Comparison of ENCODE assay signal across 1 cellular context in the genomic region with DNA sequence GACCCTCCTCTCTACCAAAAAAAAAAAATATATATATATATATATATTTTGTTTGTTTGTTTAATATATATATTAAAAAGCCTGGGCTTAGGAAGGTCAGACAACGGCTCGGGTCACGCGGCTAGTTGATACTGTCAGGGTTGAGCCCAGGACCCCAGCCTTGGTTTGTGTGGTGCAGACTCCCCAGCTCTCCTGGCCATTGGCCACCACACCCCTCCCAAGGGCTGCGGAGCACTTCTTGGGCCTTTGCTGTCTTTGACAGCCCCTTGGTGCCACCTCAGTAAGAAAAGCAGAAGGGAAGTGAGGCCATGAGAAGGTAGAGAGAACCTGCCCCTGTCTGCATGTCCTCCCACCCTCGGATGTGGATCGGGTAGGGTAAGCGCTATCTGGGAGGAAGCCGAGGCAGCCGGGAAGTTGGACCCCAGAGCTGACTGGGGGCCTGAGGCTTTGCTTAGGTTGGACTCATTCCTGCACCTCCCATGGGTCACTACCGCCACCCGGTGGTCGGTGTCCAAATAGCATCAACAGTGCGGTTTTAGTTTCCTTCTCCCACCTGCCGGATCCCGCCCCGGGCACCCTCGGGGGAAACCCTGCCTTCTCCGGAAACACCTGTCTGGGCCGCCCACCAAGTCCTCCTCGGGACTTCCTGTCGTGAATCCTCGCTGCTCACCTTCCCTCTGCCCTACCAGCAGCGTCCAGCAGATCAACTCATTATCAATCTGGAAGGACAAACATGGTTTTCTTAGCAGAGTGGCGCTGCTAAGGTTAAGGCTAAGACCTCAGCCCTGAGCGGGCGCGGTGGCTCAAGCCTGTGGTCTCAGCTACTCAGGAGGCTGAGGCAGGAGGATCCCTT.
A peak's percentile ranks its signal among the peaks of the same experiment; 100 is the strongest.
TF ChIP-seq lines count a peak whose summit lies in the region.

No MANE protein-coding gene starts in this region.

TF ChIP-seq in HepG2, 621 proteins besides CTCF, POLR2A, EP300 and RAD21 (continues in another document):
- TF ChIP-seq, protein P1, sequence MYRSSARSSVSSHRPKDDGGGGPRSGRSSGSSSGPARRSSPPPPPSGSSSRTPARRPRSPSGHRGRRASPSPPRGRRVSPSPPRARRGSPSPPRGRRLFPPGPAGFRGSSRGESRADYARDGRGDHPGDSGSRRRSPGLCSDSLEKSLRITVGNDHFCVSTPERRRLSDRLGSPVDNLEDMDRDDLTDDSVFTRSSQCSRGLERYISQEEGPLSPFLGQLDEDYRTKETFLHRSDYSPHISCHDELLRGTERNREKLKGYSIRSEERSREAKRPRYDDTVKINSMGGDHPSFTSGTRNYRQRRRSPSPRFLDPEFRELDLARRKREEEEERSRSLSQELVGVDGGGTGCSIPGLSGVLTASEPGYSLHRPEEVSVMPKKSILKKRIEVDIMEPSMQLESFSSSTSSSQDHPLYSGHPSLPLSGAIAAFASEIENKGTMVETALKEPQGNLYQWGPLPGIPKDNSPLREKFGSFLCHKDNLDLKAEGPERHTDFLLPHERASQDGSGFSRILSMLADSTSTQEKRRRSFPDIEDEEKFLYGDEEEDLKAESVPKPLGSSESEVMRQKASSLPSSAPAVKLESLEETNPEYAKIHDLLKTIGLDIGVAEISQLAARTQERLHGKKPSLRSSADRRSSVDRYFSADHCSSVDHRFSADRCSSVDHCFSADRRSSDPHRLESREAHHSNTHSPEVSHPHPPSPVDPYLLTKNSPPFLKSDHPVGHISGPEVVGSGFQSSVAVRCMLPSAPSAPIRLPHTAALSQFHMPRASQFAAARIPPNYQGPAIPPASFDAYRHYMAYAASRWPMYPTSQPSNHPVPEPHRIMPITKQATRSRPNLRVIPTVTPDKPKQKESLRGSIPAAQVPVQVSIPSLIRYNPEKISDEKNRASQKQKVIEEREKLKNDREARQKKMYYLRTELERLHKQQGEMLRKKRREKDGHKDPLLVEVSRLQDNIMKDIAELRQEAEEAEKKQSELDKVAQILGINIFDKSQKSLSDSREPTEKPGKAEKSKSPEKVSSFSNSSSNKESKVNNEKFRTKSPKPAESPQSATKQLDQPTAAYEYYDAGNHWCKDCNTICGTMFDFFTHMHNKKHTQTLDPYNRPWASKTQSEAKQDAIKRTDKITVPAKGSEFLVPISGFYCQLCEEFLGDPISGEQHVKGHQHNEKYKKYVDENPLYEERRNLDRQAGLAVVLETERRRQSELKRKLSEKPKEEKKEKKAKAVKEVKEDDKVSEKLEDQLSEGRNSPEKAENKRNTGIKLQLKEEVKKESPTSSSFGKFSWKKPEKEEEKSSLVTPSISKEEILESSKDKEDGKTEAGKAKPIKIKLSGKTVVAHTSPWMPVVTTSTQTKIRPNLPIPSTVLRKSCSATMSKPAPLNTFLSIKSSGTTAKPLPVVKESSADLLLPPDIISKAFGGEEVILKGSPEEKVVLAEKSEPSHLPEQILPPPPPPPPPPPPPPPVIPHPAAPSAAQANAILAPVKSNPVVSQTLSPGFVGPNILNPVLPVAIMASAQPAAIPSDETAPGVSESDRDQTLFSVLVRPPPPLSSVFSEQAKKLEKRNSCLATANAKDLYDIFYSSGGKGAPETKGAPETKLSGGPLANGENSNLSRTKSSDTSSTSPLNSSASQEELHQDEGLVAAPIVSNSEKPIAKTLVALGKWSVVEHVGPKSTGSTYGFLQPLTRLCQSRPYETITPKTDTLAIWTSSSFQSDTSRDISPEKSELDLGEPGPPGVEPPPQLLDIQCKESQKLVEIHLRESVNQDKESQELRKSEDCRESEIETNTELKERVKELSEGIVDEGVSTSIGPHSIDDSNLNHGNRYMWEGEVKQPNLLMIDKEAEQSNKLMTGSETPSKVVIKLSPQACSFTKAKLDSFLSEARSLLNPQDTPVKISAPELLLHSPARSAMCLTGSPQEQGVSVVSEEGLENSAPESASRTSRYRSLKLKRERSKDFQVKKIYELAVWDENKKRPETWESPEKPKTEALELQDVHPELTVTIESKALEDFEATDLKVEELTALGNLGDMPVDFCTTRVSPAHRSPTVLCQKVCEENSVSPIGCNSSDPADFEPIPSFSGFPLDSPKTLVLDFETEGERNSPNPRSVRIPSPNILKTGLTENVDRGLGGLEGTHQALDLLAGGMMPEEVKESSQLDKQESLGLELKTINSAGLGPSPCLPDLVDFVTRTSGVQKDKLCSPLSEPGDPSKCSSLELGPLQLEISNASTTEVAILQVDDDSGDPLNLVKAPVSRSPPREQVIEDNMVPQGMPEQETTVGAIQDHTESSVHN (CRISPR knock-in tag; IDR thresholded peaks at IDR 0.05) = no peak
- TF ChIP-seq, protein P2, sequence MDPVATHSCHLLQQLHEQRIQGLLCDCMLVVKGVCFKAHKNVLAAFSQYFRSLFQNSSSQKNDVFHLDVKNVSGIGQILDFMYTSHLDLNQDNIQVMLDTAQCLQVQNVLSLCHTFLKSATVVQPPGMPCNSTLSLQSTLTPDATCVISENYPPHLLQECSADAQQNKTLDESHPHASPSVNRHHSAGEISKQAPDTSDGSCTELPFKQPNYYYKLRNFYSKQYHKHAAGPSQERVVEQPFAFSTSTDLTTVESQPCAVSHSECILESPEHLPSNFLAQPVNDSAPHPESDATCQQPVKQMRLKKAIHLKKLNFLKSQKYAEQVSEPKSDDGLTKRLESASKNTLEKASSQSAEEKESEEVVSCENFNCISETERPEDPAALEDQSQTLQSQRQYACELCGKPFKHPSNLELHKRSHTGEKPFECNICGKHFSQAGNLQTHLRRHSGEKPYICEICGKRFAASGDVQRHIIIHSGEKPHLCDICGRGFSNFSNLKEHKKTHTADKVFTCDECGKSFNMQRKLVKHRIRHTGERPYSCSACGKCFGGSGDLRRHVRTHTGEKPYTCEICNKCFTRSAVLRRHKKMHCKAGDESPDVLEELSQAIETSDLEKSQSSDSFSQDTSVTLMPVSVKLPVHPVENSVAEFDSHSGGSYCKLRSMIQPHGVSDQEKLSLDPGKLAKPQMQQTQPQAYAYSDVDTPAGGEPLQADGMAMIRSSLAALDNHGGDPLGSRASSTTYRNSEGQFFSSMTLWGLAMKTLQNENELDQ (CRISPR knock-in tag; IDR thresholded peaks at IDR 0.05; ENCODE audit: borderline replicate concordance) = no peak
- TF ChIP-seq ZC3H4 (CRISPR knock-in tag; IDR thresholded peaks at IDR 0.05; ENCODE audit: borderline replicate concordance) = no peak
- TF ChIP-seq, protein P3, sequence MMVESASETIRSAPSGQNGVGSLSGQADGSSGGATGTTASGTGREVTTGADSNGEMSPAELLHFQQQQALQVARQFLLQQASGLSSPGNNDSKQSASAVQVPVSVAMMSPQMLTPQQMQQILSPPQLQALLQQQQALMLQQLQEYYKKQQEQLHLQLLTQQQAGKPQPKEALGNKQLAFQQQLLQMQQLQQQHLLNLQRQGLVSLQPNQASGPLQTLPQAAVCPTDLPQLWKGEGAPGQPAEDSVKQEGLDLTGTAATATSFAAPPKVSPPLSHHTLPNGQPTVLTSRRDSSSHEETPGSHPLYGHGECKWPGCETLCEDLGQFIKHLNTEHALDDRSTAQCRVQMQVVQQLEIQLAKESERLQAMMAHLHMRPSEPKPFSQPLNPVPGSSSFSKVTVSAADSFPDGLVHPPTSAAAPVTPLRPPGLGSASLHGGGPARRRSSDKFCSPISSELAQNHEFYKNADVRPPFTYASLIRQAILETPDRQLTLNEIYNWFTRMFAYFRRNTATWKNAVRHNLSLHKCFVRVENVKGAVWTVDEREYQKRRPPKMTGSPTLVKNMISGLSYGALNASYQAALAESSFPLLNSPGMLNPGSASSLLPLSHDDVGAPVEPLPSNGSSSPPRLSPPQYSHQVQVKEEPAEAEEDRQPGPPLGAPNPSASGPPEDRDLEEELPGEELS (CRISPR knock-in tag; IDR thresholded peaks at IDR 0.05) = no peak
- TF ChIP-seq, protein P4, sequence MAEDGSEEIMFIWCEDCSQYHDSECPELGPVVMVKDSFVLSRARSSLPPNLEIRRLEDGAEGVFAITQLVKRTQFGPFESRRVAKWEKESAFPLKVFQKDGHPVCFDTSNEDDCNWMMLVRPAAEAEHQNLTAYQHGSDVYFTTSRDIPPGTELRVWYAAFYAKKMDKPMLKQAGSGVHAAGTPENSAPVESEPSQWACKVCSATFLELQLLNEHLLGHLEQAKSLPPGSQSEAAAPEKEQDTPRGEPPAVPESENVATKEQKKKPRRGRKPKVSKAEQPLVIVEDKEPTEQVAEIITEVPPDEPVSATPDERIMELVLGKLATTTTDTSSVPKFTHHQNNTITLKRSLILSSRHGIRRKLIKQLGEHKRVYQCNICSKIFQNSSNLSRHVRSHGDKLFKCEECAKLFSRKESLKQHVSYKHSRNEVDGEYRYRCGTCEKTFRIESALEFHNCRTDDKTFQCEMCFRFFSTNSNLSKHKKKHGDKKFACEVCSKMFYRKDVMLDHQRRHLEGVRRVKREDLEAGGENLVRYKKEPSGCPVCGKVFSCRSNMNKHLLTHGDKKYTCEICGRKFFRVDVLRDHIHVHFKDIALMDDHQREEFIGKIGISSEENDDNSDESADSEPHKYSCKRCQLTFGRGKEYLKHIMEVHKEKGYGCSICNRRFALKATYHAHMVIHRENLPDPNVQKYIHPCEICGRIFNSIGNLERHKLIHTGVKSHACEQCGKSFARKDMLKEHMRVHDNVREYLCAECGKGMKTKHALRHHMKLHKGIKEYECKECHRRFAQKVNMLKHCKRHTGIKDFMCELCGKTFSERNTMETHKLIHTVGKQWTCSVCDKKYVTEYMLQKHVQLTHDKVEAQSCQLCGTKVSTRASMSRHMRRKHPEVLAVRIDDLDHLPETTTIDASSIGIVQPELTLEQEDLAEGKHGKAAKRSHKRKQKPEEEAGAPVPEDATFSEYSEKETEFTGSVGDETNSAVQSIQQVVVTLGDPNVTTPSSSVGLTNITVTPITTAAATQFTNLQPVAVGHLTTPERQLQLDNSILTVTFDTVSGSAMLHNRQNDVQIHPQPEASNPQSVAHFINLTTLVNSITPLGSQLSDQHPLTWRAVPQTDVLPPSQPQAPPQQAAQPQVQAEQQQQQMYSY (CRISPR knock-in tag; IDR thresholded peaks at IDR 0.05) = no peak
- 0 out of 2 replicates have a peak, but pooled peaks have one; percentile 38 for TF ChIP-seq HOXA5 (CRISPR knock-in tag; IDR thresholded peaks at IDR 0.05)
- TF ChIP-seq, protein P5, sequence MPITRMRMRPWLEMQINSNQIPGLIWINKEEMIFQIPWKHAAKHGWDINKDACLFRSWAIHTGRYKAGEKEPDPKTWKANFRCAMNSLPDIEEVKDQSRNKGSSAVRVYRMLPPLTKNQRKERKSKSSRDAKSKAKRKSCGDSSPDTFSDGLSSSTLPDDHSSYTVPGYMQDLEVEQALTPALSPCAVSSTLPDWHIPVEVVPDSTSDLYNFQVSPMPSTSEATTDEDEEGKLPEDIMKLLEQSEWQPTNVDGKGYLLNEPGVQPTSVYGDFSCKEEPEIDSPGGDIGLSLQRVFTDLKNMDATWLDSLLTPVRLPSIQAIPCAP (CRISPR knock-in tag; IDR thresholded peaks at IDR 0.05; ENCODE audit: low read depth) = no peak
- peak; percentile 82 for TF ChIP-seq SMC3 (IDR thresholded peaks at IDR 0.05; ENCODE audit: low read length)
- TF ChIP-seq, protein P6, sequence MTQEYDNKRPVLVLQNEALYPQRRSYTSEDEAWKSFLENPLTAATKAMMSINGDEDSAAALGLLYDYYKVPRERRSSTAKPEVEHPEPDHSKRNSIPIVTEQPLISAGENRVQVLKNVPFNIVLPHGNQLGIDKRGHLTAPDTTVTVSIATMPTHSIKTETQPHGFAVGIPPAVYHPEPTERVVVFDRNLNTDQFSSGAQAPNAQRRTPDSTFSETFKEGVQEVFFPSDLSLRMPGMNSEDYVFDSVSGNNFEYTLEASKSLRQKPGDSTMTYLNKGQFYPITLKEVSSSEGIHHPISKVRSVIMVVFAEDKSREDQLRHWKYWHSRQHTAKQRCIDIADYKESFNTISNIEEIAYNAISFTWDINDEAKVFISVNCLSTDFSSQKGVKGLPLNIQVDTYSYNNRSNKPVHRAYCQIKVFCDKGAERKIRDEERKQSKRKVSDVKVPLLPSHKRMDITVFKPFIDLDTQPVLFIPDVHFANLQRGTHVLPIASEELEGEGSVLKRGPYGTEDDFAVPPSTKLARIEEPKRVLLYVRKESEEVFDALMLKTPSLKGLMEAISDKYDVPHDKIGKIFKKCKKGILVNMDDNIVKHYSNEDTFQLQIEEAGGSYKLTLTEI (CRISPR knock-in tag; conservative IDR thresholded peaks at IDR 0.05) = no peak
- TF ChIP-seq, protein P7, sequence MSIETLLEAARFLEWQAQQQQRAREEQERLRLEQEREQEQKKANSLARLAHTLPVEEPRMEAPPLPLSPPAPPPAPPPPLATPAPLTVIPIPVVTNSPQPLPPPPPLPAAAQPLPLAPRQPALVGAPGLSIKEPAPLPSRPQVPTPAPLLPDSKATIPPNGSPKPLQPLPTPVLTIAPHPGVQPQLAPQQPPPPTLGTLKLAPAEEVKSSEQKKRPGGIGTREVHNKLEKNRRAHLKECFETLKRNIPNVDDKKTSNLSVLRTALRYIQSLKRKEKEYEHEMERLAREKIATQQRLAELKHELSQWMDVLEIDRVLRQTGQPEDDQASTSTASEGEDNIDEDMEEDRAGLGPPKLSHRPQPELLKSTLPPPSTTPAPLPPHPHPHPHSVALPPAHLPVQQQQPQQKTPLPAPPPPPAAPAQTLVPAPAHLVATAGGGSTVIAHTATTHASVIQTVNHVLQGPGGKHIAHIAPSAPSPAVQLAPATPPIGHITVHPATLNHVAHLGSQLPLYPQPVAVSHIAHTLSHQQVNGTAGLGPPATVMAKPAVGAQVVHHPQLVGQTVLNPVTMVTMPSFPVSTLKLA (IDR thresholded peaks at IDR 0.05) = no peak
- TF ChIP-seq FOSL2 (CRISPR knock-in tag; IDR thresholded peaks at IDR 0.05) = peak; percentile 38
- TF ChIP-seq YEATS4 (CRISPR knock-in tag; IDR thresholded peaks at IDR 0.05; ENCODE audit: borderline replicate concordance) = peak; percentile 18; the same call in 1 of the 2 replicates
- no peak for TF ChIP-seq NR3C1 (CRISPR knock-in tag; IDR thresholded peaks at IDR 0.05)
- no peak for TF ChIP-seq CBX1 (IDR thresholded peaks at IDR 0.05; ENCODE audit: low read depth)
- TF ChIP-seq ZNF672 (CRISPR knock-in tag; IDR thresholded peaks at IDR 0.05) = no peak
